18 cellular contexts compared by ENCODE assay signal in the genomic region with DNA sequence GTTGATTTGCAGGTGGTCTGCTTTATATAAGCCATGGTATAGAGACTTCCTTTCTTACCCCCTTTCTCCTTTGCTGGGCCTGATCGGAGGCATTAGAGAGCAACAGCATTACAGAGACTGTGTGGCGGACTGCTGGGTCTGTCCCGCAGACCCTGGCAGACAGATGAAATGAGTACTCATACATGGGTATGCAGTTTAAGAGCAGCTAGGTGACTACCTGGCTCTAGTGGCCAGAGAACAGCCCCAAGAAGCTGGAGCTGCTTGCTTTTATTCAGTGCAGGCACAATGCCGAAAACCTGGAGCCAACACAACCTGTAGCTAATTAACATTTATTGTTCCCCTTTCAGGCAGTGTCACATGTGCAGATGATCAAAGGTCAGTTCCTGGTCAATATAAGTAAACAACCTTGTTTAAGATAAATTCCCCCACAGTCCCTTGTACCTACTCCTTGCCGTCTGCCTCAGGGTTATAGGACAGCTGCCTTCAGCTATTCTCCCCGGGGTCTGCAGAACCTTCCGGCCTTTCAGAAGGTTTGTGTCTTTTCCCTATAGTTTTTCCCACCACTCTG.
"Had no signal": no experiment of that assay in that cellular context is flagged by ENCODE, and none has a peak within 500 bp of the region (broad histone marks: within the 10 kb centered on the region; RNA-seq: fewer than 3 reads in every experiment).

No MANE protein-coding gene starts in this region.

- H3K4me1 ChIP-seq: breast epithelium, gastroesophageal sphincter, prostate gland, upper lobe of right lung had no signal

- H3K27ac ChIP-seq: breast epithelium, gastroesophageal sphincter, prostate gland, right lobe of liver, upper lobe of right lung, VCaP had no signal

- DNase-seq: activated CD4-positive, alpha-beta memory T cell treated with anti-CD3 and anti-CD28 coated beads for 36 hours; activated CD8-positive, alpha-beta memory T cell treated with anti-CD3 and anti-CD28 coated beads, Interleukin-2, amount 10 ng/mL, durations not matched to agents 7 days and 5 days; activated naive CD4-positive, alpha-beta T cell treated with anti-CD3 and anti-CD28 coated beads for 36 hours; activated naive CD8-positive, alpha-beta T cell treated with anti-CD3 and anti-CD28 coated beads, Interleukin-2, amount 50 U/mL, for 24 hours; activated T-cell treated with anti-CD3 and anti-CD28 coated beads, Interleukin-2, amount 50 U/mL, for 1 hour; aorta; cerebellar nuclear complex; dermis blood vessel endothelial cell; erythroblast; natural killer cell; nucleus accumbens; right lobe of liver; stimulated activated naive CD8-positive, alpha-beta T cell treated with anti-CD3 and anti-CD28 coated beads, Interleukin-15, amount 100 ng/mL, for 72 hours; upper lobe of right lung had no signal

- ATAC-seq: activated CD8-positive, alpha-beta memory T cell treated with anti-CD3 and anti-CD28 coated beads, Interleukin-2, amount 10 ng/mL, durations not matched to agents 7 days and 5 days; activated naive CD8-positive, alpha-beta T cell treated with anti-CD3 and anti-CD28 coated beads, Interleukin-2, amount 50 U/mL, for 24 hours; gastroesophageal sphincter; natural killer cell; stimulated activated naive CD8-positive, alpha-beta T cell treated with anti-CD3 and anti-CD28 coated beads, Interleukin-15, amount 100 ng/mL, for 72 hours; upper lobe of right lung had no signal

- H3K36me3 ChIP-seq: breast epithelium, gastroesophageal sphincter, prostate gland, right lobe of liver, upper lobe of right lung had no signal

- H3K27me3 ChIP-seq: breast epithelium, gastroesophageal sphincter, right lobe of liver, upper lobe of right lung had no signal

- H3K4me3 ChIP-seq: breast epithelium, gastroesophageal sphincter, prostate gland, right lobe of liver, upper lobe of right lung had no signal

- H3K9me3 ChIP-seq: breast epithelium, gastroesophageal sphincter, prostate gland, right lobe of liver, upper lobe of right lung had no signal
